ENCODE assay signal across 9 cellular contexts in the genomic region with DNA sequence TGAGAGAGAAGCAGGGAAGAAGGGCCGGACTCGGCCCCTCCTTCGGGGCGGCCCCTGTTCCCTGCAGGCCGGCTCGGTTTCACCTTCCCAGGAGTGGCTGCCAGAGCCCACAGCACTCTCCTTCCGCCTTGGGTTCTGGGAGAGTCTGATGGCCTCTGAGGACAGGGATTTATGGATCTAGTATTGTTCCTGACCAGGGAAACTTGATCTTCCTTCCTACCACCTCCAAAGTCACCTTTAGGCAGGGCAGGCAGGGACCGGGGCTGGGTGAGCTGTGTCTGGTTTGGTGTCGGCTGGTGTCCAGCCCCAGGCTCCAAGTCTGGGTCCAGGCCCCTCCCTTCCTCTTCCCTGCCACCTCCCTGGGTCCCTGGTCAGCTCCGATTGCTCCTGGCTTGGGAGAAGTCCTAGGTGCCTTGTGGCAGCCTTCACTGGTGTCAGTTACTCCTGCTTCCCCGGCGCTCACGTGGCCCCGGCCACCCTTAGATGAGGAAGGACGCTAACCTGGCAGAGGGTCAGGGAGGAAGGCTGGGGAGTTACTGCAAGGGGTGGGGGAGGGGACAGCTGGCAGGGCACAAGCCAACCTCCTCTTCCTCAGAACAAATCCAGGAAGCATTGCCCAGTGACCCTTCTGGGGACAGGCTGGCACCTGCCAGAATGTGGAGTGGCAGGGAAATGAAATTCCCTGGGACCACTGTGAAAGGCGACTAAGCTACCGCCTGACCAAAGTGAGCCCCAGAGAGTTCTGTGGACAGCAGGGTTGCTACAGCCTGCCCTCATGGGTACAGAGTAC. TPM values are rescaled to one million over a fixed set of nuclear protein-coding genes. Genes with fewer than 3 reads are reported as not detected.
A peak's percentile ranks its signal among the peaks of the same experiment; 100 is the strongest.
DNase-seq lines count a peak whose midpoint lies in the region; ATAC-seq and TF ChIP-seq lines count a peak whose summit lies in the region.
"Had no signal": no experiment of that assay in that cellular context is flagged by ENCODE, and none has a peak within 500 bp of the region (broad histone marks: within the 10 kb centered on the region; RNA-seq: fewer than 3 reads in every experiment).

No MANE protein-coding gene starts in this region.

- no peaks in the 10 kb centered on the region for H3K27me3 Mint-ChIP-seq in activated CD4-positive, alpha-beta T cell treated with anti-CD3 and anti-CD28 coated beads, Interleukin-2, amount 10 ng/mL, durations not matched to agents 7 days and 5 days
- H3K27me3 Mint-ChIP-seq in activated T-helper 17 cell treated with anti-CD3 and anti-CD28 coated beads, Interleukin-2, amount 50 U/mL, for 72 hours: no peaks in the 10 kb centered on the region

- peak overlapping the region; percentile 68 for H3K4me3 Mint-ChIP-seq in activated CD4-positive, alpha-beta T cell treated with anti-CD3 and anti-CD28 coated beads, Interleukin-2, amount 10 ng/mL, durations not matched to agents 7 days and 5 days
- peak overlapping the region; percentile 82 for H3K4me3 Mint-ChIP-seq in activated T-helper 17 cell treated with anti-CD3 and anti-CD28 coated beads, Interleukin-2, amount 50 U/mL, for 72 hours

- no peaks in the 10 kb centered on the region for H3K9me3 ChIP-seq in tibial nerve

- WGBS in tibial nerve, 2 donors: 77 to 86% methylated on average over 17 of the region's 17 CpGs

- no peak for TF ChIP-seq POLR2A in tibial nerve (IDR thresholded peaks at IDR 0.05)

- H3K36me3 Mint-ChIP-seq in activated CD4-positive, alpha-beta T cell treated with anti-CD3 and anti-CD28 coated beads, Interleukin-2, amount 10 ng/mL, durations not matched to agents 7 days and 5 days (ENCODE audit: low read depth): peaks cover 28% of the 10 kb centered on the region
- peaks cover 15% of the 10 kb centered on the region for H3K36me3 Mint-ChIP-seq in activated T-helper 17 cell treated with anti-CD3 and anti-CD28 coated beads, Interleukin-2, amount 50 U/mL, for 72 hours (ENCODE audit: low read depth)

- TF ChIP-seq EP300 in tibial nerve (IDR thresholded peaks at IDR 0.05): no peak

- H3K4me3 ChIP-seq in tibial nerve: no peak overlapping the region

- peak overlapping the region in 3 of 4 donors; percentile 83 to 89 (median 88) for H3K27ac ChIP-seq in tibial nerve

- no peak for TF ChIP-seq CTCF in tibial nerve (IDR thresholded peaks at IDR 0.05)

- peaks cover 74% of the 10 kb centered on the region for H3K4me1 Mint-ChIP-seq in activated CD4-positive, alpha-beta T cell treated with anti-CD3 and anti-CD28 coated beads, Interleukin-2, amount 10 ng/mL, durations not matched to agents 7 days and 5 days
- peaks cover 17% of the 10 kb centered on the region for H3K4me1 Mint-ChIP-seq in activated T-helper 17 cell treated with anti-CD3 and anti-CD28 coated beads, Interleukin-2, amount 50 U/mL, for 72 hours

- POLR2A ChIA-PET in activated CD4-positive, alpha-beta T cell treated with anti-CD3 and anti-CD28 coated beads, Interleukin-2, amount 10 ng/mL, durations not matched to agents 7 days and 5 days (lab: Charles Lee): no interaction called here

- peak overlapping the region; percentile 98 for H3K27ac Mint-ChIP-seq in activated CD4-positive, alpha-beta T cell treated with anti-CD3 and anti-CD28 coated beads, Interleukin-2, amount 10 ng/mL, durations not matched to agents 7 days and 5 days
- peak overlapping the region; percentile 97 for H3K27ac Mint-ChIP-seq in activated T-helper 17 cell treated with anti-CD3 and anti-CD28 coated beads, Interleukin-2, amount 50 U/mL, for 72 hours

- CTCF ChIA-PET in activated CD4-positive, alpha-beta T cell treated with anti-CD3 and anti-CD28 coated beads, Interleukin-2, amount 10 ng/mL, durations not matched to agents 7 days and 5 days (lab: Charles Lee): interaction anchor here (0.6 to 1.2 kb wide), 4 partner anchors 11 to 29 kb away, joined by 3 read pairs; no protein-coding TSS in a partner anchor

- no peak for DNase-seq in activated CD4-positive, alpha-beta T cell treated with anti-CD3 and anti-CD28 coated beads, Interleukin-2, amount 10 ng/mL, durations not matched to agents 7 days and 5 days
- DNase-seq in activated CD4-positive, alpha-beta T cell treated with anti-CD3 and anti-CD28 coated beads for 1 hour: no peak
- DNase-seq in left lobe of liver (ENCODE audit: low spot score) (no peak), tibial nerve (ENCODE audit: low spot score in 2 of 2) (peak in 1 of 2 donors; percentile 27), NCI-H2171 treated with DMSO at 0.1 percent for 48 hours (lab: John Stamatoyannopoulos, UW) (no peak), NCI-H510A (lab: John Stamatoyannopoulos, UW) (no peak)
- DNase-seq in stimulated activated CD4-positive, alpha-beta T cell treated with anti-CD3 and anti-CD28 coated beads, Interleukin-1b, Interleukin-23, amount 100 ng/mL, for 48 hours: no peak

- H3K27me3 ChIP-seq in tibial nerve: no peaks in the 10 kb centered on the region

- H3K36me3 ChIP-seq in tibial nerve: peaks cover 0 to 72% (median 0%) of the 10 kb centered on the region in 3 donors

- H3K4me1 ChIP-seq in tibial nerve: peaks cover 0 to 36% (median 19%) of the 10 kb centered on the region in 4 donors

- no peaks in the 10 kb centered on the region for H3K9me3 Mint-ChIP-seq in activated CD4-positive, alpha-beta T cell treated with anti-CD3 and anti-CD28 coated beads, Interleukin-2, amount 10 ng/mL, durations not matched to agents 7 days and 5 days
- H3K9me3 Mint-ChIP-seq in activated T-helper 17 cell treated with anti-CD3 and anti-CD28 coated beads, Interleukin-2, amount 50 U/mL, for 72 hours: no peaks in the 10 kb centered on the region

- no peak for ATAC-seq in activated T-helper 17 cell treated with anti-CD3 and anti-CD28 coated beads, Interleukin-2, amount 50 U/mL, for 72 hours (replicated peaks)
- peak; percentile 27 for ATAC-seq in left lobe of liver

RNA-seq across cellular contexts. Expression of gene RFX1, which starts 18.8 kb away (rescaled TPM):
- total RNA-seq in activated CD4-positive, alpha-beta T cell treated with anti-CD3 and anti-CD28 coated beads, Interleukin-2, amount 10 ng/mL, durations not matched to agents 7 days and 5 days: 10 to 100 TPM; 19.1 to 19.9 TPM
- total RNA-seq in activated T-helper 17 cell treated with anti-CD3 and anti-CD28 coated beads, Interleukin-2, amount 50 U/mL, for 72 hours: 10 to 100 TPM; 12.6 to 12.9 TPM
- total RNA-seq in left lobe of liver (7.0 TPM), tibial nerve (1 to 10 TPM; 3.1 to 8.4 (median 6.0) TPM)

RNA-seq across cellular contexts. Expression of gene DCAF15, which starts 35.0 kb away (rescaled TPM):
- total RNA-seq in activated CD4-positive, alpha-beta T cell treated with anti-CD3 and anti-CD28 coated beads, Interleukin-2, amount 10 ng/mL, durations not matched to agents 7 days and 5 days: 10 to 100 TPM; 80.3 to 85.4 TPM
- 10 to 100 TPM; 60.9 to 67.7 TPM for total RNA-seq in activated T-helper 17 cell treated with anti-CD3 and anti-CD28 coated beads, Interleukin-2, amount 50 U/mL, for 72 hours
- total RNA-seq in left lobe of liver (11.4 TPM), tibial nerve (10 to 100 TPM; 14.3 to 31.5 (median 19.3) TPM)

RNA-seq across cellular contexts. Expression of gene RLN3, which starts 40.7 kb away (rescaled TPM):
- not detected for total RNA-seq in activated CD4-positive, alpha-beta T cell treated with anti-CD3 and anti-CD28 coated beads, Interleukin-2, amount 10 ng/mL, durations not matched to agents 7 days and 5 days
- not detected for total RNA-seq in activated T-helper 17 cell treated with anti-CD3 and anti-CD28 coated beads, Interleukin-2, amount 50 U/mL, for 72 hours
- total RNA-seq in left lobe of liver: not detected
- not detected for total RNA-seq in tibial nerve
- total RNA-seq: RPMI7951 had no signal

RNA-seq across cellular contexts. Expression of gene IL27RA, which starts 44.3 kb away (rescaled TPM):
- 10 to 100 TPM; 66.5 to 70.3 TPM for total RNA-seq in activated CD4-positive, alpha-beta T cell treated with anti-CD3 and anti-CD28 coated beads, Interleukin-2, amount 10 ng/mL, durations not matched to agents 7 days and 5 days
- total RNA-seq in activated T-helper 17 cell treated with anti-CD3 and anti-CD28 coated beads, Interleukin-2, amount 50 U/mL, for 72 hours: 10 to 100 TPM; 52.1 to 53.9 TPM
- total RNA-seq in left lobe of liver: 1.4 TPM
- total RNA-seq in tibial nerve: 1 to 10 TPM; 2.4 to 3.5 (median 3.0) TPM

RNA-seq across cellular contexts. Expression of gene PODNL1, which starts 49.1 kb away (rescaled TPM):
- under 1 TPM; 0.17 to 0.58 TPM for total RNA-seq in activated CD4-positive, alpha-beta T cell treated with anti-CD3 and anti-CD28 coated beads, Interleukin-2, amount 10 ng/mL, durations not matched to agents 7 days and 5 days
- total RNA-seq in activated T-helper 17 cell treated with anti-CD3 and anti-CD28 coated beads, Interleukin-2, amount 50 U/mL, for 72 hours: 1 to 10 TPM in 1 of 2 donors, under 1 TPM in 1; 0.90 to 1.0 TPM
- total RNA-seq in left lobe of liver (not detected), tibial nerve (10 to 100 TPM in 3 of 4 donors, 1 to 10 TPM in 1; 9.4 to 45.7 (median 20.7) TPM)
